In genomic region chr11:118528511-118528910, GRCh38 we compare ENCODE assay signal across 31 cellular contexts. TPM values are rescaled to one million over a fixed set of nuclear protein-coding genes. Genes with fewer than 3 reads are reported as not detected.
"Had no signal": no experiment of that assay in that cellular context is flagged by ENCODE, and none has a peak within 500 bp of the region (broad histone marks: within the 10 kb centered on the region; RNA-seq: fewer than 3 reads in every experiment).

No MANE protein-coding gene starts in this region.

- H3K27me3 ChIP-seq: breast epithelium, esophagus squamous epithelium, neural progenitor cell, right atrium auricular region, upper lobe of left lung, vagina had no signal

- H3K27ac Mint-ChIP-seq: activated B cell treated with CpG ODN at 0.5 μM for 24 hours; activated CD8-positive, alpha-beta T cell treated with anti-CD3 and anti-CD28 coated beads for 36 hours; activated naive CD8-positive, alpha-beta T cell treated with anti-CD3 and anti-CD28 coated beads, Interleukin-2, amount 50 U/mL, for 24 hours; activated T-helper 2 cell treated with anti-CD3 and anti-CD28 coated beads, Interferon-gamma antibody, Interleukin-2, Interleukin-4, amounts not matched to agents 10 μg/mL and 5 μg/mL and 100 μg/mL, durations not matched to agents 14 hours and 24 hours and 36 hours; T-helper 1 cell treated with Interleukin-12 subunit alpha and Interleukin-12 subunit beta and Interleukin-4 antibody, amounts not matched to agents 30 μg/mL and 1 μg/mL, for 36 hours had no signal

- H2AFZ ChIP-seq: neural progenitor cell, parathyroid adenoma had no signal

- H3K36me3 Mint-ChIP-seq: activated naive CD4-positive, alpha-beta T cell treated with anti-CD3 and anti-CD28 coated beads, Interleukin-2, amount 50 U/mL, for 24 hours had no signal

- ATAC-seq: activated CD8-positive, alpha-beta T cell treated with anti-CD3 and anti-CD28 coated beads for 36 hours; activated naive CD8-positive, alpha-beta T cell treated with anti-CD3 and anti-CD28 coated beads, Interleukin-2, amount 50 U/mL, for 24 hours; activated T-cell treated with anti-CD3 and anti-CD28 coated beads, Interleukin-2, amount 50 U/mL, for 4 hours; left lobe of liver; psoas muscle; stimulated activated naive CD8-positive, alpha-beta T cell treated with anti-CD3 and anti-CD28 coated beads, Interleukin-15, amount 100 ng/mL, for 72 hours had no signal

- H3K79me2 ChIP-seq: parathyroid adenoma had no signal

- FAIRE-seq: frontal cortex had no signal

- H3K9me3 ChIP-seq: breast epithelium, esophagus squamous epithelium, psoas muscle, right atrium auricular region, spleen, upper lobe of left lung, vagina had no signal

- H3K27ac ChIP-seq: breast epithelium, epithelial cell of prostate, esophagus squamous epithelium, neural progenitor cell, parathyroid adenoma, psoas muscle, right atrium auricular region, spleen, upper lobe of left lung, vagina had no signal

- H3K9ac ChIP-seq: neural progenitor cell, parathyroid adenoma had no signal

- H3K4me3 Mint-ChIP-seq: dendritic cell treated with granulocyte-macrophage colony-stimulating factor and Interleukin-4, amounts not matched to agents 40 ng/mL and 50 ng/mL, for 4 days had no signal

- H3K36me3 ChIP-seq: breast epithelium, neural progenitor cell, right atrium auricular region, vagina had no signal

- DNase-seq: activated B cell treated with CpG ODN at 0.5 μM for 24 hours; activated CD4-positive, alpha-beta T cell treated with anti-CD3 and anti-CD28 coated beads, Interleukin-2, amount 50 U/mL, for 1 hour; activated CD8-positive, alpha-beta T cell treated with anti-CD3 and anti-CD28 coated beads for 36 hours; activated naive CD8-positive, alpha-beta T cell treated with anti-CD3 and anti-CD28 coated beads, Interleukin-2, amount 50 U/mL, for 24 hours; activated T-cell treated with anti-CD3 and anti-CD28 coated beads, Interleukin-2, amount 50 U/mL, for 4 hours; amygdala; central memory CD4-positive, alpha-beta T cell; effector CD4-positive, alpha-beta T cell; esophagus squamous epithelium; kidney glomerular epithelial cell; occipital lobe; psoas muscle; spleen; stimulated activated naive CD8-positive, alpha-beta T cell treated with anti-CD3 and anti-CD28 coated beads, Interleukin-15, amount 100 ng/mL, for 72 hours; SW 1271; T1000; upper lobe of left lung had no signal

- H3K9me3 Mint-ChIP-seq: activated B cell treated with CpG ODN at 0.5 μM for 24 hours; activated CD8-positive, alpha-beta T cell treated with anti-CD3 and anti-CD28 coated beads for 36 hours; activated naive CD4-positive, alpha-beta T cell treated with anti-CD3 and anti-CD28 coated beads, Interleukin-2, amount 50 U/mL, for 24 hours; activated naive CD8-positive, alpha-beta T cell treated with anti-CD3 and anti-CD28 coated beads, Interleukin-2, amount 50 U/mL, for 24 hours; activated T-cell treated with anti-CD3 and anti-CD28 coated beads, Interleukin-2, amount 50 U/mL, for 4 hours; activated T-helper 2 cell treated with anti-CD3 and anti-CD28 coated beads, Interferon-gamma antibody, Interleukin-2, Interleukin-4, amounts not matched to agents 10 μg/mL and 5 μg/mL and 100 μg/mL, durations not matched to agents 14 hours and 24 hours and 36 hours; dendritic cell treated with granulocyte-macrophage colony-stimulating factor and Interleukin-4, amounts not matched to agents 40 ng/mL and 50 ng/mL, for 4 days; stimulated activated naive CD8-positive, alpha-beta T cell treated with anti-CD3 and anti-CD28 coated beads, Interleukin-15, amount 100 ng/mL, for 72 hours; T-helper 1 cell treated with Interleukin-12 subunit alpha and Interleukin-12 subunit beta and Interleukin-4 antibody, amounts not matched to agents 30 μg/mL and 1 μg/mL, for 36 hours had no signal

- H3K4me3 ChIP-seq: breast epithelium, esophagus squamous epithelium, neural progenitor cell, psoas muscle, right atrium auricular region, spleen, upper lobe of left lung, vagina had no signal

- H3K27me3 Mint-ChIP-seq: activated B cell treated with CpG ODN at 0.5 μM for 24 hours; activated CD8-positive, alpha-beta T cell treated with anti-CD3 and anti-CD28 coated beads for 36 hours; activated naive CD4-positive, alpha-beta T cell treated with anti-CD3 and anti-CD28 coated beads, Interleukin-2, amount 50 U/mL, for 24 hours; activated naive CD8-positive, alpha-beta T cell treated with anti-CD3 and anti-CD28 coated beads, Interleukin-2, amount 50 U/mL, for 24 hours; stimulated activated naive CD8-positive, alpha-beta T cell treated with anti-CD3 and anti-CD28 coated beads, Interleukin-15, amount 100 ng/mL, for 72 hours had no signal

RNA-seq across cellular contexts. Expression of gene TTC36, which starts 1.2 kb away (rescaled TPM):
- total RNA-seq: mesenteric fat pad, vagina had no signal
- polyA plus RNA-seq: thymus had no signal
